19 cellular contexts compared by ENCODE assay signal in the genomic region with DNA sequence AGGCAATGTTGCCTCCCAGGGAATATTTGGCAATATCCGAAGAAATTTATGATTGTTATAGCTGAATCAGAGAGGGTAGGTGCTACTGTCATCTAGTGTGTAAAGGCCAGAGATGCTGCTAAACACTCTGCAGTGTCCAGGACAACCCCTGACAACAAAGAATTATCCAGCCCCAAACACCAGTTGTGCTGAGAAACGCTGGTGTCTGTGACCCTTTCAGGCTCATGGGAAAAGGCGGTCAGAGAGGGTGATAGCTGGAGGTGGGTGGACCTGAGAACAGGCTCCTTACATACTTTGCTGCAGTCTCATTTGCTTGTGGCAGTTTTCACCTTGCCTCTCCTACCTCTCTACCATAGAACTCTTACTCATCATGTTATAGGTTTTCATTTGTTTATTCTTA. TPM values are rescaled to one million over a fixed set of nuclear protein-coding genes. Genes with fewer than 3 reads are reported as not detected.
DNase-seq lines count a peak whose midpoint lies in the region; ATAC-seq and TF ChIP-seq lines count a peak whose summit lies in the region.
"Had no signal": no experiment of that assay in that cellular context is flagged by ENCODE, and none has a peak within 500 bp of the region (broad histone marks: within the 10 kb centered on the region; RNA-seq: fewer than 3 reads in every experiment).

No MANE protein-coding gene starts in this region.

- H3K4me3 ChIP-seq in cardiac muscle cell, result peak overlapping the region; percentile 3
- H3K4me3 ChIP-seq in aorta (ENCODE audit: low read length in 2 of 2), result no peak overlapping the region

- DNase-seq in Right ventricle myocardium inferior (ENCODE audit: missing footprints), result no peak
- no peak for DNase-seq in cardiac septum (ENCODE audit: low spot score)
- DNase-seq in cardiac muscle cell (ENCODE audit: low read depth in 1 of 2, low spot score in 1 of 2), result peak; percentile 63 to 66
- DNase-seq in nephron progenitor cell, result no peak
- no peak for DNase-seq in aorta
- DNase-seq in NCI-H524 treated with DMSO at 0.1 percent for 48 hours (lab: John Stamatoyannopoulos, UW), result no peak
- DNase-seq in D341Med (ENCODE audit: low spot score), result no peak
- DNase-seq: activated CD4-positive, alpha-beta T cell treated with anti-CD3 and anti-CD28 coated beads, Interleukin-2, amount 10 ng/mL, durations not matched to agents 7 days and 5 days; activated naive CD4-positive, alpha-beta T cell treated with anti-CD3 and anti-CD28 coated beads for 36 hours; activated T-cell treated with anti-CD3 and anti-CD28 coated beads for 4 hours; DMS53; effector memory CD4-positive, alpha-beta T cell; MM.1S; NCI-H1930; NCI-H526 treated with DMSO at 0.1 percent for 48 hours; trophoblast cell had no signal

- H3K27me3 Mint-ChIP-seq in nephron progenitor cell (ENCODE audit: low read depth, poor library complexity), result peaks cover 3% of the 10 kb centered on the region

- H3K4me1 ChIP-seq in cardiac muscle cell (ENCODE audit: low read depth) (peaks cover 55% of the 10 kb centered on the region), aorta (ENCODE audit: control insufficient read depth in 1 of 2, insufficient read depth in 2 of 2, low read length in 2 of 2) (peaks cover 3 to 7% of the 10 kb centered on the region in 2 donors)

- ATAC-seq in Right ventricle myocardium inferior, result peak; percentile 33
- peak; percentile 46 for ATAC-seq in aorta (ENCODE audit: low FRiP score)
- ATAC-seq in HG03139 (IDR thresholded peaks at IDR 0.05; ENCODE audit: unreplicated experiment), result no peak
- ATAC-seq: Panc1 had no signal

- H3K4me3 Mint-ChIP-seq in nephron progenitor cell, result peak overlapping the region; percentile 75
- H3K4me3 Mint-ChIP-seq: activated CD4-positive, alpha-beta T cell treated with anti-CD3 and anti-CD28 coated beads, Interleukin-2, amount 10 ng/mL, durations not matched to agents 7 days and 5 days; activated naive CD4-positive, alpha-beta T cell treated with anti-CD3 and anti-CD28 coated beads for 36 hours; neural crest cell had no signal

- no peaks in the 10 kb centered on the region for H3K27me3 ChIP-seq in cardiac muscle cell
- H3K27me3 ChIP-seq in aorta (ENCODE audit: control insufficient read depth in 1 of 2, insufficient read depth in 2 of 2, low read length in 1 of 2), result no peaks in the 10 kb centered on the region

- H3K36me3 ChIP-seq in cardiac muscle cell (no peaks in the 10 kb centered on the region), aorta (ENCODE audit: control insufficient read depth in 1 of 2, insufficient read depth in 2 of 2, low read length in 1 of 2) (no peaks in the 10 kb centered on the region)

- intact Hi-C loops in Right ventricle myocardium inferior (cut with DNase I) (loop anchor here (2.0 to 10.0 kb wide), 4 partner anchors 41 to 219 kb away; a partner anchor contains a TSS), cardiac septum (cut with DNase I) (loop anchor here (5.0 kb wide), 1 partner anchor 139 kb away; no protein-coding TSS in a partner anchor), aorta (cut with DNase I) (loop anchor here (5.0 to 10.0 kb wide), 5 partner anchors 39 to 219 kb away; a partner anchor contains a TSS)

- H3K27ac ChIP-seq in cardiac muscle cell (peak overlapping the region; percentile 91), aorta (ENCODE audit: low read depth in 1 of 2, low read length in 2 of 2) (no peak overlapping the region)

- H3K36me3 Mint-ChIP-seq in nephron progenitor cell (ENCODE audit: low read depth), result peaks cover 27% of the 10 kb centered on the region

- H3K4me1 Mint-ChIP-seq in nephron progenitor cell, result peaks cover 71% of the 10 kb centered on the region

- no peak for TF ChIP-seq CTCF in cardiac muscle cell (IDR thresholded peaks at IDR 0.05; ENCODE audit: low read depth, low read length)
- no peak for TF ChIP-seq CTCF in nephron progenitor cell (IDR thresholded peaks at IDR 0.05)

- H3K9me3 ChIP-seq in cardiac muscle cell (ENCODE audit: low read depth), result no peaks in the 10 kb centered on the region
- no peaks in the 10 kb centered on the region for H3K9me3 ChIP-seq in aorta (ENCODE audit: control insufficient read depth, low read length)

- H3K9me3 Mint-ChIP-seq in nephron progenitor cell, result peaks cover 12% of the 10 kb centered on the region
- H3K9me3 Mint-ChIP-seq: activated CD4-positive, alpha-beta T cell treated with anti-CD3 and anti-CD28 coated beads, Interleukin-2, amount 10 ng/mL, durations not matched to agents 7 days and 5 days; activated naive CD4-positive, alpha-beta T cell treated with anti-CD3 and anti-CD28 coated beads for 36 hours had no signal

- 24 to 32% methylated on average over 3 of the region's 3 CpGs for WGBS in aorta, 2 donors

- H3K27ac Mint-ChIP-seq in nephron progenitor cell, result peak overlapping the region; percentile 96
- H3K27ac Mint-ChIP-seq: activated CD4-positive, alpha-beta T cell treated with anti-CD3 and anti-CD28 coated beads, Interleukin-2, amount 10 ng/mL, durations not matched to agents 7 days and 5 days; activated naive CD4-positive, alpha-beta T cell treated with anti-CD3 and anti-CD28 coated beads for 36 hours had no signal

RNA-seq across cellular contexts. Expression of a gene that starts 41.7 kb away (rescaled TPM):
- total RNA-seq in Right ventricle myocardium inferior (153 TPM), cardiac septum (90.1 TPM), cardiac muscle cell (43.8 and 52.6 TPM in 2 replicates), aorta (100 to 1,000 TPM; 127 to 149 TPM)
- polyA plus RNA-seq in cardiac muscle cell (35.9 and 53.9 TPM in 2 replicates), aorta (10 to 100 TPM; 71.6 to 80.3 TPM)

Comparison
In these comparisons a context has a peak if more than half of its experiments do, and no peak if none do; other contexts are left out.
1. DNase-seq: peak in cardiac muscle cell (2 of 2); none in Right ventricle myocardium inferior (single experiment), cardiac septum (single experiment), nephron progenitor cell (single experiment), aorta (0 of 2), NCI-H524 treated with DMSO at 0.1 percent for 48 hours (single experiment) and D341Med (single experiment).